ENCODE assay signal across 12 cellular contexts in the genomic region with DNA sequence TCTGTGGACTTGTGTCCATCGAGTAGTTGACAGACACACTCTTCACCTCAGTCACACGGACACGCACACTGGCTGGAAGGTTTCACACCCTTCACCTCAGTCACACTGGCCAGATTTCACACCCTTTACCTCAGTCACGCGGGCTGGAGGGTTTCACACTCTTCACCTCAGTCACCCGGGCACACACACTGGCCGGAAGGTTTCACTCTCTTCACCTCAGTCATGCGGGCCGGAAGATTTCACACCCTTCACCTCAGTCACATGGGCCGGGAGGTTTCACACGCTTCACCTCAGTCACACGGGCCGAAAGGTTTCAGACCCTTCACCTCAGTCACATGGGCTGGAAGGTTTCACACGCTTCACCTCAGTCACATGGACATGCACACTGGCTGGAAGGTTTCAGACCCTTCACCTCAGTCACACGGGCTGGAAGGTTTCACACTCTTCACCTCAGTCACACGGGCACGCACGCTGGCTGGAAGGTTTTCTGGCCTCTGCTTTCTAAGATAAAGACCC.
DNase-seq lines count a peak whose midpoint lies in the region; ATAC-seq and TF ChIP-seq lines count a peak whose summit lies in the region.
"Had no signal": no experiment of that assay in that cellular context is flagged by ENCODE, and none has a peak within 500 bp of the region (broad histone marks: within the 10 kb centered on the region; RNA-seq: fewer than 3 reads in every experiment).

No MANE protein-coding gene starts in this region.

- H3K4me3 Mint-ChIP-seq in effector memory CD8-positive, alpha-beta T cell = peak overlapping the region; percentile 44 to 50
- H3K4me3 Mint-ChIP-seq: stimulated activated naive CD8-positive, alpha-beta T cell treated with anti-CD3 and anti-CD28 coated beads, Interleukin-15, Interleukin-2, amounts not matched to agents 100 ng/mL and 50 ng/mL, for 24 hours had no signal

- TF ChIP-seq CTCF in GM10248 (IDR thresholded peaks at IDR 0.05; ENCODE audit: control extremely low read depth, extremely low read depth, low read depth, missing control alignments) = no peak

- DNase-seq in GM10248 (ENCODE audit: extremely low spot score) (peak; percentile 69), HK-2 (ENCODE audit: unreplicated experiment) (no peak), GOT3 (lab: John Stamatoyannopoulos, UW) (no peak), HT-29 (ENCODE audit: low spot score) (no peak), NCI-H1092 treated with DMSO at 0.1 percent for 48 hours (lab: John Stamatoyannopoulos, UW) (no peak)
- peak; percentile 53 to 63 (median 62) for DNase-seq in effector memory CD8-positive, alpha-beta T cell
- DNase-seq: Caco-2, NCI-H345 had no signal

- ATAC-seq in GM19397 (IDR thresholded peaks at IDR 0.05; ENCODE audit: unreplicated experiment) = peak; percentile 69
- ATAC-seq in HG03139 (IDR thresholded peaks at IDR 0.05; ENCODE audit: unreplicated experiment) = peak; percentile 46
- peak; percentile 88 for ATAC-seq in effector memory CD8-positive, alpha-beta T cell (replicated peaks)
- ATAC-seq: HCT116 had no signal

- peak overlapping the region; percentile 26 to 84 for H3K27ac Mint-ChIP-seq in effector memory CD8-positive, alpha-beta T cell
- H3K27ac Mint-ChIP-seq: stimulated activated naive CD8-positive, alpha-beta T cell treated with anti-CD3 and anti-CD28 coated beads, Interleukin-15, Interleukin-2, amounts not matched to agents 100 ng/mL and 50 ng/mL, for 24 hours had no signal

- no peaks in the 10 kb centered on the region for H3K27me3 Mint-ChIP-seq in effector memory CD8-positive, alpha-beta T cell
- H3K27me3 Mint-ChIP-seq: stimulated activated naive CD8-positive, alpha-beta T cell treated with anti-CD3 and anti-CD28 coated beads, Interleukin-15, Interleukin-2, amounts not matched to agents 100 ng/mL and 50 ng/mL, for 24 hours had no signal

- POLR2A ChIA-PET in GM10248 (lab: Yijun Ruan, JAX) = no interaction called here

- peaks cover 6% of the 10 kb centered on the region for H3K36me3 Mint-ChIP-seq in effector memory CD8-positive, alpha-beta T cell (ENCODE audit: insufficient read depth)

- H3K4me1 Mint-ChIP-seq in effector memory CD8-positive, alpha-beta T cell (ENCODE audit: low read depth in 2 of 2) = peaks cover 20 to 24% of the 10 kb centered on the region in 2 donors

- CTCF ChIA-PET in GM10248 (lab: Yijun Ruan, JAX) = interaction anchor here (1.1 kb wide), 1 partner anchor 10 kb away, joined by 3 read pairs; no protein-coding TSS in a partner anchor

- H3K9me3 Mint-ChIP-seq in effector memory CD8-positive, alpha-beta T cell = no peaks in the 10 kb centered on the region
- H3K9me3 Mint-ChIP-seq: stimulated activated naive CD8-positive, alpha-beta T cell treated with anti-CD3 and anti-CD28 coated beads, Interleukin-15, Interleukin-2, amounts not matched to agents 100 ng/mL and 50 ng/mL, for 24 hours had no signal

Comparison
In these comparisons a context has a peak if more than half of its experiments do, and no peak if none do; other contexts are left out.
1. DNase-seq: peak in GM10248 (single experiment) and effector memory CD8-positive, alpha-beta T cell (3 of 3); none in HK-2 (single experiment), GOT3 (single experiment), HT-29 (single experiment) and NCI-H1092 treated with DMSO at 0.1 percent for 48 hours (single experiment).
2. Peak in every context shown above with its lines, with median percentiles within 50 percentile points of each other: ATAC-seq.